In the genomic region with DNA sequence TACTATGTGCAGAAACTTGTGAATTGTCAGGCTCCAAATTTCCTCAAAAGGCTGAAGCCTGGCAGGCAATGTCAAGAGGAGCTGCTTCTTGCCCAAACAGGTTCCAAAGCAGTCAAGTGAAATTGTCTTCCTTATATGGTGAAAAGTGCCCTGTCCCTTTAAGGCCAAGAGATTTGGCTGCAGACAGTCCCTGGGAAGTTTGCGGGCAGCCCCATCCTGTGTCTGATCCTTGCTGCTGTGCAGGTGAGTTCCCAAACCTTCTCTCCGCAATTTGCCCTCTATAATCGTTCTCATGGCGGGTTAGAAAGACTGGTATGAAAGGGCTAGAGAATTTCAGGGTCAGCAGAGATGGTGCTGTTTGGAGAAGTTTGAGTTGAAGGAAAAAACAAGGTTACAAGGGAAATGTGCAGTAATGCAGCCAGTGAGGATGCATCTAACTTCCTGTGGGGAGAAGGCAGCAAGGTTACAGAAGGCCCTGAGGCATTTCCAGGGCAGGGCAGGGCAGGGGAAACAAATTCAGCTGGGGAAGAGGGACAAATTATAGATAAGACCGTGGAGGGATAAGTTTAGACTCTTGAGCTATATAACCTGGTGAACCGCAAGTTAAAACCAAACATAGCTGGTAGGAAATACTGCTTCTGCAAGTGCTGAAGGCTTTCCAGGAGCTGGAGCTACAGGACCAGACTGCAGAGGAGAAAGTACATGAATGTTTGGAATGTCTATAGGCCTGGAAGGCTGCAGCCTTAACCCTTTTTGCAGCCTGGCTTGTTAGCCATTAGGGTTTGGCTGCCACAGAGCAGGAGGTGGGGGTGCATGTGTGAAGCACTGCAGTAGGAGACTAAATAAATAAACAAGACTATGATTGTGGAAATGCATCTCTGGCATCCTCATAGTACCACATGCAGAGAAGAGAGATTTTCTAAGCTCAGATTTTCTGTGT, we compare ENCODE assay signal across 10 cellular contexts.
A peak's percentile ranks its signal among the peaks of the same experiment; 100 is the strongest.
DNase-seq lines count a peak whose midpoint lies in the region; ATAC-seq, FAIRE-seq and TF ChIP-seq lines count a peak whose summit lies in the region.
"Had no signal": no experiment of that assay in that cellular context is flagged by ENCODE, and none has a peak within 500 bp of the region (broad histone marks: within the 10 kb centered on the region; RNA-seq: fewer than 3 reads in every experiment).

No MANE protein-coding gene starts in this region.

- no peak overlapping the region for H3K9ac ChIP-seq in keratinocyte (ENCODE audit: control insufficient read depth, extremely low read depth, insufficient read depth, low read length)

- no peaks in the 10 kb centered on the region for H3K27me3 Mint-ChIP-seq in chondrocyte (ENCODE audit: low read depth)

- H3K36me3 ChIP-seq in keratinocyte (ENCODE audit: control insufficient read depth in 2 of 2, extremely low read depth in 1 of 2, insufficient read depth in 2 of 2, low read length in 2 of 2) = no peaks in the 10 kb centered on the region
- no peaks in the 10 kb centered on the region for H3K36me3 ChIP-seq in aorta (ENCODE audit: control insufficient read depth in 1 of 2, insufficient read depth in 2 of 2, low read length in 1 of 2)

- H3K4me3 ChIP-seq in keratinocyte (ENCODE audit: control insufficient read depth in 2 of 3, extremely low read depth in 1 of 3, insufficient read depth in 2 of 3, low read depth in 1 of 3, low read length in 3 of 3) (peak overlapping the region; percentile 22 to 68 (median 62)), aorta (ENCODE audit: low read length in 2 of 2) (peak overlapping the region; percentile 52 to 69)

- H3K79me2 ChIP-seq in keratinocyte (ENCODE audit: control insufficient read depth, insufficient read depth, low read length) = no peaks in the 10 kb centered on the region

- TF ChIP-seq CTCF in chondrocyte (IDR thresholded peaks at IDR 0.05) (peak; percentile 37), keratinocyte (optimal IDR thresholded peaks at IDR 0.05 in 1 of 3, IDR thresholded peaks at IDR 0.05 in 1 of 3, conservative IDR thresholded peaks at IDR 0.05 in 1 of 3; ENCODE audit: extremely low read depth in 1 of 3, insufficient read depth in 2 of 3, low read length in 3 of 3) (peak in 1 of 3 experiments; percentile 35)

- FAIRE-seq in keratinocyte (lab: Jason Lieb, UNC) = peak; percentile 93

- H3K36me3 Mint-ChIP-seq in chondrocyte (ENCODE audit: low read depth) = no peaks in the 10 kb centered on the region
- H3K36me3 Mint-ChIP-seq: CD4-positive, CD25-positive, alpha-beta regulatory T cell had no signal

- ATAC-seq in Right ventricle myocardium inferior (peak; percentile 65), aorta (ENCODE audit: low FRiP score) (peak; percentile 27), HG03280 (IDR thresholded peaks at IDR 0.05; ENCODE audit: unreplicated experiment) (no peak)

- peak overlapping the region; percentile 90 for H3K4me2 ChIP-seq in keratinocyte (ENCODE audit: control insufficient read depth, extremely low read depth, insufficient read depth, low read depth, low read length)

- dilution Hi-C loops in keratinocyte (cut with MboI; ENCODE audit: extremely low pct_ligation_motif_present, low sequenced_read_pairs) = no loop called here

- peak overlapping the region; percentile 89 for H3K27ac Mint-ChIP-seq in chondrocyte (ENCODE audit: unreplicated experiment)

- 11 to 14% methylated on average over 6 of the region's 6 CpGs for WGBS in aorta, 2 donors

- H3K4me1 ChIP-seq in keratinocyte (ENCODE audit: control insufficient read depth, extremely low read depth, insufficient read depth, low read length) (peaks cover 37% of the 10 kb centered on the region), aorta (ENCODE audit: control insufficient read depth in 1 of 2, insufficient read depth in 2 of 2, low read length in 2 of 2) (peaks cover 0 to 4% of the 10 kb centered on the region in 2 donors)

- peak overlapping the region; percentile 68 for H2AFZ ChIP-seq in keratinocyte (ENCODE audit: control insufficient read depth, low read length)

- H3K27me3 ChIP-seq in keratinocyte (ENCODE audit: control insufficient read depth, extremely low read depth, insufficient read depth, low read length) (no peaks in the 10 kb centered on the region), aorta (ENCODE audit: control insufficient read depth in 1 of 2, insufficient read depth in 2 of 2, low read length in 1 of 2) (no peaks in the 10 kb centered on the region)

- peaks cover 33% of the 10 kb centered on the region for H3K4me1 Mint-ChIP-seq in chondrocyte (ENCODE audit: low read depth)

- H3K4me3 Mint-ChIP-seq in chondrocyte (ENCODE audit: unreplicated experiment) = peak overlapping the region; percentile 64
- H3K4me3 Mint-ChIP-seq: CD4-positive, CD25-positive, alpha-beta regulatory T cell had no signal

- H3K9me3 ChIP-seq in keratinocyte (ENCODE audit: control insufficient read depth, low read depth, low read length) = no peaks in the 10 kb centered on the region
- no peaks in the 10 kb centered on the region for H3K9me3 ChIP-seq in aorta (ENCODE audit: control insufficient read depth, low read length)

- H3K9me1 ChIP-seq in keratinocyte (ENCODE audit: control insufficient read depth, extremely low read depth, insufficient read depth, low read length) = no peaks in the 10 kb centered on the region

- H3K27ac ChIP-seq in keratinocyte (ENCODE audit: control insufficient read depth, insufficient read depth, low read length) (no peak overlapping the region), aorta (ENCODE audit: low read depth in 1 of 2, low read length in 2 of 2) (peak overlapping the region in 1 of 2 donors; percentile 54)

- intact Hi-C loops in Right ventricle myocardium inferior (cut with DNase I) = loop anchor here (10.0 kb wide), 1 partner anchor 118 kb away; no protein-coding TSS in a partner anchor
- intact Hi-C loops in cardiac septum (cut with DNase I) = loop anchor here (5.0 kb wide), 1 partner anchor 115 kb away; no protein-coding TSS in a partner anchor
- intact Hi-C loops in aorta (cut with DNase I) = no loop called here

- H4K20me1 ChIP-seq in keratinocyte (ENCODE audit: control insufficient read depth, extremely low read depth, insufficient read depth, low read length) = no peaks in the 10 kb centered on the region

- H3K9me3 Mint-ChIP-seq in chondrocyte (ENCODE audit: low read depth) = no peaks in the 10 kb centered on the region

- DNase-seq in Right ventricle myocardium inferior (ENCODE audit: missing footprints) = no peak
- DNase-seq in cardiac septum (ENCODE audit: low spot score) = no peak
- no peak for DNase-seq in chondrocyte (ENCODE audit: low spot score)
- no peak for DNase-seq in keratinocyte (ENCODE audit: low read depth, low spot score)
- no peak for DNase-seq in aorta
- DNase-seq in NCI-H2029 treated with DMSO at 0.1 percent for 48 hours (lab: John Stamatoyannopoulos, UW) = no peak
- no peak for DNase-seq in activated CD4-positive, alpha-beta T cell treated with anti-CD3 and anti-CD28 coated beads, Interleukin-2, amount 50 U/mL, for 1 hour
- DNase-seq: CD4-positive, CD25-positive, alpha-beta regulatory T cell; T-helper 9 cell had no signal

Comparison
In these comparisons a context has a peak if more than half of its experiments do, and no peak if none do; other contexts are left out.
1. intact Hi-C loops: an anchor here in Right ventricle myocardium inferior (10.0 kb wide) and cardiac septum (5.0 kb wide); none called in aorta.